Comparison of ENCODE assay signal across 2 cellular contexts in genomic region chr7:149844445-149844844, GRCh38.
A peak's percentile ranks its signal among the peaks of the same experiment; 100 is the strongest.
TF ChIP-seq lines count a peak whose summit lies in the region.

No MANE protein-coding gene starts in this region.

TF ChIP-seq in HEK293, 187 proteins besides CTCF, POLR2A, EP300 and RAD21:
- TF ChIP-seq ZBTB49 (tag by site-specific recombination; IDR thresholded peaks at IDR 0.05; ENCODE audit: low read depth) (no peak), ZNF629 (tag by site-specific recombination; IDR thresholded peaks at IDR 0.05) (peak; percentile 67), ATF2 (tag by site-specific recombination; IDR thresholded peaks at IDR 0.05; ENCODE audit: low read depth) (peak; percentile 70), ZBTB21 (tag by site-specific recombination; IDR thresholded peaks at IDR 0.05) (peak; percentile 46; the same call in 1 of the 2 replicates), GLI4 (tag by site-specific recombination; IDR thresholded peaks at IDR 0.05) (no peak)

TF ChIP-seq in K562, 482 proteins besides CTCF, POLR2A, EP300 and RAD21:
- TF ChIP-seq CREB1 (IDR thresholded peaks at IDR 0.05) (0 out of 2 replicates have a peak, but pooled peaks have one; percentile 37), CREB1 (CRISPR knock-in tag; IDR thresholded peaks at IDR 0.05) (no peak; the same call in 1 of the 2 replicates), ZKSCAN8 (CRISPR knock-in tag; IDR thresholded peaks at IDR 0.05) (no peak), FOXM1 (IDR thresholded peaks at IDR 0.05; ENCODE audit: low read depth) (no peak), FOXM1 (CRISPR knock-in tag; IDR thresholded peaks at IDR 0.05; ENCODE audit: low read depth) (0 out of 2 replicates have a peak, but pooled peaks have one; percentile 40), ZKSCAN3 (CRISPR knock-in tag; IDR thresholded peaks at IDR 0.05) (no peak), ZNF143 (CRISPR knock-in tag; IDR thresholded peaks at IDR 0.05) (0 out of 2 replicates have a peak, but pooled peaks have one; percentile 23), SIX5 (IDR thresholded peaks at IDR 0.05; ENCODE audit: borderline replicate concordance in 1 of 2, insufficient read depth in 1 of 2, low read depth in 1 of 2, low read length in 2 of 2) (no peak), CREM (IDR thresholded peaks at IDR 0.05; ENCODE audit: low read depth) (peak; percentile 50; the same call in 1 of the 2 replicates), MTA3 (IDR thresholded peaks at IDR 0.05; ENCODE audit: borderline replicate concordance) (no peak), TEAD4 (IDR thresholded peaks at IDR 0.05; ENCODE audit: low read length) (no peak), TEAD4 (CRISPR knock-in tag; IDR thresholded peaks at IDR 0.05; ENCODE audit: borderline replicate concordance) (0 out of 2 replicates have a peak, but pooled peaks have one; percentile 35), ATF1 (CRISPR knock-in tag; IDR thresholded peaks at IDR 0.05) (no peak), ATF1 (tag; IDR thresholded peaks at IDR 0.05) (peak; percentile 83)
